ENCODE assay signal across 8 cellular contexts in the genomic region with DNA sequence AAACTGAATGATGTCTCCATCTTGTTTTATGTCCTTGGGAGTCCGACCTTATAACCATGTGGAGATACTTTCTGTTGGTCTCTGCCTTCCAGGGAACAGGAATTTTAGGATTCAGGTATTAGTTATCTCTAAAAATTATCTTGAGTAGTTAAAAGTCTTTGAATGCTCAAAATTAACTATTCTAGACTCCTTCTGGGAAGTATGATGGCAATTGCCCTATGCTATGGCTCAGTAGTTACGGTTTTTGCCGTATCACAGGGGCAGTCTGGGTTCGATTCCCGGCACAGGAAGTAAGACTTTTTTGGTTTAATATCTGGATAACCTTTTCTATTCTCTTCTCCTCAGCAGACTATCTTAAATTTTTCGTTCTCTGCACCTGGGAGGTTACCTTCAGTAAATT.
"Had no signal": no experiment of that assay in that cellular context is flagged by ENCODE, and none has a peak within 500 bp of the region (broad histone marks: within the 10 kb centered on the region; RNA-seq: fewer than 3 reads in every experiment).

No MANE protein-coding gene starts in this region.

- H3K4me3 ChIP-seq: K562 had no signal

- H3K4me2 ChIP-seq: KMS-11 had no signal

- DNase-seq: IMR-90, KBM-7, KG1 had no signal

- FAIRE-seq: HepG2, HTR-8/SVneo, K562 had no signal

- H3K9ac ChIP-seq: KMS-11 had no signal

- H3K27ac ChIP-seq: HL-60, KMS-11 had no signal
